In genomic region chr5:51131266-51131665, GRCh38 we compare ENCODE assay signal across 18 cellular contexts.
DNase-seq lines count a peak whose midpoint lies in the region; ATAC-seq, FAIRE-seq and TF ChIP-seq lines count a peak whose summit lies in the region.
"Had no signal": no experiment of that assay in that cellular context is flagged by ENCODE, and none has a peak within 500 bp of the region (broad histone marks: within the 10 kb centered on the region; RNA-seq: fewer than 3 reads in every experiment).

No MANE protein-coding gene starts in this region.

- H3K36me3 ChIP-seq in bronchial epithelial cell (ENCODE audit: control insufficient read depth, insufficient read depth, low read length) = no peaks in the 10 kb centered on the region
- H3K36me3 ChIP-seq: BLaER1 had no signal

- no peaks in the 10 kb centered on the region for H3K36me3 Mint-ChIP-seq in nephron progenitor cell (ENCODE audit: low read depth)
- H3K36me3 Mint-ChIP-seq: CD4-positive, CD25-positive, alpha-beta regulatory T cell; CD8-positive, alpha-beta T cell had no signal

- no peak overlapping the region for H3K4me3 Mint-ChIP-seq in nephron progenitor cell
- H3K4me3 Mint-ChIP-seq: B cell; CD4-positive, CD25-positive, alpha-beta regulatory T cell; CD8-positive, alpha-beta T cell; GM23338; H9 had no signal

- TF ChIP-seq CTCF in bronchial epithelial cell (IDR thresholded peaks at IDR 0.05; ENCODE audit: insufficient read depth, low read length, severe bottlenecking) (no peak), nephron progenitor cell (IDR thresholded peaks at IDR 0.05) (no peak)

- H3K27me3 Mint-ChIP-seq in nephron progenitor cell (ENCODE audit: low read depth, poor library complexity) = no peaks in the 10 kb centered on the region
- H3K27me3 Mint-ChIP-seq: B cell; CD4-positive, CD25-positive, alpha-beta regulatory T cell had no signal

- H3K27me3 ChIP-seq in bronchial epithelial cell (ENCODE audit: control insufficient read depth, insufficient read depth, low read length) = no peaks in the 10 kb centered on the region
- H3K27me3 ChIP-seq: BLaER1 had no signal

- no peak for ATAC-seq in GM19452 (IDR thresholded peaks at IDR 0.05; ENCODE audit: unreplicated experiment)
- ATAC-seq: CD8-positive, alpha-beta T cell; GM23338; HCT116 had no signal

- H3K4me1 Mint-ChIP-seq in nephron progenitor cell = no peaks in the 10 kb centered on the region
- H3K4me1 Mint-ChIP-seq: B cell; CD4-positive, CD25-positive, alpha-beta regulatory T cell had no signal

- no peak overlapping the region for H3K27ac Mint-ChIP-seq in nephron progenitor cell
- H3K27ac Mint-ChIP-seq: B cell; CD4-positive, CD25-positive, alpha-beta regulatory T cell; CD8-positive, alpha-beta T cell; GM23338; H9 had no signal

- no peak overlapping the region for H3K4me3 ChIP-seq in bronchial epithelial cell (ENCODE audit: low read depth, low read length)
- H3K4me3 ChIP-seq: BLaER1, GM23338 had no signal

- FAIRE-seq in bronchial epithelial cell (lab: Jason Lieb, UNC) = no peak
- FAIRE-seq: GM12892, GM19239 had no signal

- DNase-seq in HPDE6-E6E7 (ENCODE audit: extremely low spot score) = peak; percentile 23
- DNase-seq in RKO (ENCODE audit: low spot score) = peak; percentile 50
- DNase-seq in bronchial epithelial cell (ENCODE audit: low read depth) = peak; percentile 61
- DNase-seq in nephron progenitor cell = no peak
- DNase-seq in dedifferentiated amniotic fluid mesenchymal stem cell (ENCODE audit: extremely low spot score) = no peak
- DNase-seq: Caco-2; CD4-positive, CD25-positive, alpha-beta regulatory T cell; CD8-positive, alpha-beta T cell; DMS153; DND-41; H9 had no signal

- H3K9me3 Mint-ChIP-seq in nephron progenitor cell = peaks cover 4% of the 10 kb centered on the region

Comparison
In these comparisons a context has a peak if more than half of its experiments do, and no peak if none do; other contexts are left out.
1. DNase-seq: peak in HPDE6-E6E7 (single experiment), RKO (single experiment) and bronchial epithelial cell (single experiment); none in nephron progenitor cell (single experiment) and dedifferentiated amniotic fluid mesenchymal stem cell (single experiment).